In genomic region chrX:118726887-118727685, GRCh38 we compare ENCODE assay signal across 2 cellular contexts.
A peak's percentile ranks its signal among the peaks of the same experiment; 100 is the strongest.
TF ChIP-seq lines count a peak whose summit lies in the region.

IL13RA1 (plus strand) TSS chrX:118727606; CDS start chrX:118727639, 33 bp downstream.

TF ChIP-seq in HEK293, 187 proteins besides CTCF, POLR2A, EP300 and RAD21 (continued from another document and continues in another):
- TF ChIP-seq ZBTB26 (tag by site-specific recombination; optimal IDR thresholded peaks at IDR 0.05) (no peak), ZNF175 (tag by site-specific recombination; IDR thresholded peaks at IDR 0.05) (no peak), ZNF157 (tag by site-specific recombination; IDR thresholded peaks at IDR 0.05) (no peak), TCF7L2 (IDR thresholded peaks at IDR 0.05; ENCODE audit: borderline replicate concordance, low read depth, low read length) (no peak), BCL11B (tag by site-specific recombination; IDR thresholded peaks at IDR 0.05; ENCODE audit: low read depth) (no peak), ZNF701 (tag by site-specific recombination; IDR thresholded peaks at IDR 0.05) (no peak), ZBTB6 (tag by site-specific recombination; IDR thresholded peaks at IDR 0.05) (peak; percentile 93), ZNF488 (tag by site-specific recombination; IDR thresholded peaks at IDR 0.05) (no peak), OSR2 (tag by site-specific recombination; IDR thresholded peaks at IDR 0.05) (no peak), ZNF239 (tag by site-specific recombination; IDR thresholded peaks at IDR 0.05) (no peak), ZNF423 (tag by site-specific recombination; IDR thresholded peaks at IDR 0.05) (no peak), HOXD13 (CRISPR knock-in tag; IDR thresholded peaks at IDR 0.05; ENCODE audit: borderline replicate concordance) (no peak), ZSCAN30 (tag by site-specific recombination; IDR thresholded peaks at IDR 0.05) (peak; percentile 57; the same call in 1 of the 2 replicates), RBAK (tag by site-specific recombination; IDR thresholded peaks at IDR 0.05) (no peak), BCL11A (tag by site-specific recombination; IDR thresholded peaks at IDR 0.05; ENCODE audit: low read depth) (no peak), ZNF610 (tag by site-specific recombination; IDR thresholded peaks at IDR 0.05; ENCODE audit: borderline replicate concordance) (peak; percentile 98), SP7 (tag by site-specific recombination; IDR thresholded peaks at IDR 0.05) (no peak; the same call in 1 of the 2 replicates), ZNF184 (tag by site-specific recombination; IDR thresholded peaks at IDR 0.05) (no peak), ZNF148 (tag by site-specific recombination; IDR thresholded peaks at IDR 0.05; ENCODE audit: borderline replicate concordance) (no peak), HOXA7 (CRISPR knock-in tag; IDR thresholded peaks at IDR 0.05; ENCODE audit: borderline replicate concordance) (no peak), ZSCAN23 (tag by site-specific recombination; IDR thresholded peaks at IDR 0.05) (no peak), ZBTB7A (tag by site-specific recombination; IDR thresholded peaks at IDR 0.05; ENCODE audit: low read depth) (no peak), ZFP37 (tag by site-specific recombination; IDR thresholded peaks at IDR 0.05) (no peak), GLI4 (tag by site-specific recombination; IDR thresholded peaks at IDR 0.05) (no peak), FEZF1 (tag by site-specific recombination; IDR thresholded peaks at IDR 0.05) (no peak), OVOL3 (tag by site-specific recombination; IDR thresholded peaks at IDR 0.05) (no peak), HIC1 (tag by site-specific recombination; IDR thresholded peaks at IDR 0.05) (peak; percentile 71; the same call in 1 of the 2 replicates), ZNF114 (tag by site-specific recombination; IDR thresholded peaks at IDR 0.05) (no peak), ZNF843 (tag by site-specific recombination; IDR thresholded peaks at IDR 0.05) (no peak)

TF ChIP-seq in HepG2, 621 proteins besides CTCF, POLR2A, EP300 and RAD21 (continued from another document and continues in another):
- no peak for TF ChIP-seq ZNF710 (CRISPR knock-in tag; IDR thresholded peaks at IDR 0.05; ENCODE audit: borderline replicate concordance)
- TF ChIP-seq ZNF580 (CRISPR knock-in tag; IDR thresholded peaks at IDR 0.05; ENCODE audit: borderline replicate concordance, low read depth): peak; percentile 38; the same call in 1 of the 2 replicates
- TF ChIP-seq ISL2 (CRISPR knock-in tag; IDR thresholded peaks at IDR 0.05): 0 out of 2 replicates have a peak, but pooled peaks have one; percentile 30
- TF ChIP-seq SOX5 (CRISPR knock-in tag; IDR thresholded peaks at IDR 0.05; ENCODE audit: borderline replicate concordance): peak; percentile 42; the same call in 1 of the 2 replicates
- no peak for TF ChIP-seq ZNF18 (CRISPR knock-in tag; IDR thresholded peaks at IDR 0.05; ENCODE audit: insufficient replicate concordance)
- TF ChIP-seq ZNF646 (CRISPR knock-in tag; IDR thresholded peaks at IDR 0.05): no peak
- peak; percentile 100 for TF ChIP-seq ZNF124 (CRISPR knock-in tag; IDR thresholded peaks at IDR 0.05)
- peak; percentile 49; the same call in 1 of the 2 replicates for TF ChIP-seq MYPOP (CRISPR knock-in tag; IDR thresholded peaks at IDR 0.05)
- TF ChIP-seq ZNF687 (CRISPR knock-in tag; IDR thresholded peaks at IDR 0.05): peak; percentile 80
- TF ChIP-seq ZNF263 (CRISPR knock-in tag; IDR thresholded peaks at IDR 0.05): no peak
- no peak for TF ChIP-seq ZNF296 (CRISPR knock-in tag; conservative IDR thresholded peaks at IDR 0.05)
- TF ChIP-seq ZNF639 (CRISPR knock-in tag; conservative IDR thresholded peaks at IDR 0.05): no peak
- TF ChIP-seq ZNF629 (CRISPR knock-in tag; conservative IDR thresholded peaks at IDR 0.05): 0 out of 2 replicates have a peak, but pooled peaks have one; percentile 8
- TF ChIP-seq HMGA1 (CRISPR knock-in tag; conservative IDR thresholded peaks at IDR 0.05): no peak
- no peak for TF ChIP-seq JARID2 (CRISPR knock-in tag; IDR thresholded peaks at IDR 0.05; ENCODE audit: insufficient replicate concordance)
- 0 out of 2 replicates have a peak, but pooled peaks have one; percentile 50 for TF ChIP-seq REPIN1 (CRISPR knock-in tag; IDR thresholded peaks at IDR 0.05; ENCODE audit: borderline replicate concordance, low read depth)
- TF ChIP-seq CSRNP2 (CRISPR knock-in tag; conservative IDR thresholded peaks at IDR 0.05; ENCODE audit: low read depth): no peak
- TF ChIP-seq GATAD2A (CRISPR knock-in tag; IDR thresholded peaks at IDR 0.05): peak; percentile 64
- TF ChIP-seq ZNF34 (CRISPR knock-in tag; IDR thresholded peaks at IDR 0.05; ENCODE audit: borderline replicate concordance): no peak
- no peak for TF ChIP-seq ZNF737 (CRISPR knock-in tag; IDR thresholded peaks at IDR 0.05; ENCODE audit: borderline replicate concordance)
